ENCODE assay signal across 1 cellular context in the genomic region with DNA sequence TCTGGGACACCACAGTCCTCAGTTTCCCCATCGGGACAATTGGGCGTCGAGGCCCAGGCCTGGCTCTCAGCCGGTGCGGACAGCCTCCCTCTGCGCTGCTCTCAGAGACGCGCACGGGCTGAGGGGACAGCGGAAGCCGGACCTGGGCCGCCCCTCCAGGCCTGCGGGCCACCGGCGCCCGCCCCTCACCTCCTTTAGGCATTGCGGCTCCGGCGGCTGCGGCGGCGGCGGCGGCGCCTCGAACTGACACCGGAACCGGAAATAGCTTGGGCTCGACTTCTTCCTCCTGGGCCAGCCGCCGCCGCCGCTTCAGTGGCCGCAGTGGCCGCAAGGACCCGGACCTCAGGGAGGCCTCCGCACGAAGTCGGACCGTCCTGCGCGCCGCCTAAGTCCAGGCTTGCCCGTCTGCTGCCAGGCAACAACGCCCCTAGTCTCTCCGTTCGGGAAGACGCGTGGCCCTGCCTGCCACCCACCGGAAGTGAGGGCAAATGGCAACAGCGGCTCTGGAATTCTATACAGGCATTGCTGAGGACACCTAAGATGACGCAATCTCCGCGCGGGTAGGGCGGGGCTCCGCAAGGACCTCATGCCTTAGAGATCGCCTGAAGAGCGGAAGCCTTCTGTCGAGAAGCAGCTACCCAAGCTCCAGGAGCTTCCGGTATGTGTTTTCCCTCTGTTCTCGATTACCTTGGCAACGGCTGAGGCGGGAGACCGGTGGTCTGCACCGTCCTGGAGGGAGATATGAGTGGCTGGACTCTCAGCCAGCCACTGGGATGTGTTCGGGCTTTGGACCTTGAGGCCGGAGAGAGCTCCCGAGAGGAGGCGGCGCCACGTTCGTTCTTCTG.
TF ChIP-seq lines count a peak whose summit lies in the region.

Gene BUD31, plus strand, starts transcription at position 623 of the 845 bp plus-strand sequence. CDS start 2,124 bp downstream, outside the sequence.
Gene PDAP1, minus strand, starts transcription at position 251 of the 845 bp plus-strand sequence. Its CDS starts 49 bp downstream, at position 202.

TF ChIP-seq in K562, 482 proteins besides CTCF, POLR2A, EP300 and RAD21 (continued from another document and continues in another):
- no peak for TF ChIP-seq IRF1 (CRISPR knock-in tag; IDR thresholded peaks at IDR 0.05; ENCODE audit: borderline replicate concordance)
- TF ChIP-seq PTRF (tag; IDR thresholded peaks at IDR 0.05), result no peak
- TF ChIP-seq, protein P1, sequence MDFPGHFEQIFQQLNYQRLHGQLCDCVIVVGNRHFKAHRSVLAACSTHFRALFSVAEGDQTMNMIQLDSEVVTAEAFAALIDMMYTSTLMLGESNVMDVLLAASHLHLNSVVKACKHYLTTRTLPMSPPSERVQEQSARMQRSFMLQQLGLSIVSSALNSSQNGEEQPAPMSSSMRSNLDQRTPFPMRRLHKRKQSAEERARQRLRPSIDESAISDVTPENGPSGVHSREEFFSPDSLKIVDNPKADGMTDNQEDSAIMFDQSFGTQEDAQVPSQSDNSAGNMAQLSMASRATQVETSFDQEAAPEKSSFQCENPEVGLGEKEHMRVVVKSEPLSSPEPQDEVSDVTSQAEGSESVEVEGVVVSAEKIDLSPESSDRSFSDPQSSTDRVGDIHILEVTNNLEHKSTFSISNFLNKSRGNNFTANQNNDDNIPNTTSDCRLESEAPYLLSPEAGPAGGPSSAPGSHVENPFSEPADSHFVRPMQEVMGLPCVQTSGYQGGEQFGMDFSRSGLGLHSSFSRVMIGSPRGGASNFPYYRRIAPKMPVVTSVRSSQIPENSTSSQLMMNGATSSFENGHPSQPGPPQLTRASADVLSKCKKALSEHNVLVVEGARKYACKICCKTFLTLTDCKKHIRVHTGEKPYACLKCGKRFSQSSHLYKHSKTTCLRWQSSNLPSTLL (IDR thresholded peaks at IDR 0.05), result peak; percentile 92
- TF ChIP-seq TAF7 (tag; IDR thresholded peaks at IDR 0.05), result peak; percentile 84; the same call in 1 of the 2 replicates
- TF ChIP-seq CHD2 (IDR thresholded peaks at IDR 0.05; ENCODE audit: low read depth, low read length), result peak; percentile 32
- TF ChIP-seq ZNF830 (CRISPR knock-in tag; IDR thresholded peaks at IDR 0.05), result no peak
- peak; percentile 9 for TF ChIP-seq PRDM10 (IDR thresholded peaks at IDR 0.05; ENCODE audit: partially characterized antibody)
- TF ChIP-seq, protein P2, sequence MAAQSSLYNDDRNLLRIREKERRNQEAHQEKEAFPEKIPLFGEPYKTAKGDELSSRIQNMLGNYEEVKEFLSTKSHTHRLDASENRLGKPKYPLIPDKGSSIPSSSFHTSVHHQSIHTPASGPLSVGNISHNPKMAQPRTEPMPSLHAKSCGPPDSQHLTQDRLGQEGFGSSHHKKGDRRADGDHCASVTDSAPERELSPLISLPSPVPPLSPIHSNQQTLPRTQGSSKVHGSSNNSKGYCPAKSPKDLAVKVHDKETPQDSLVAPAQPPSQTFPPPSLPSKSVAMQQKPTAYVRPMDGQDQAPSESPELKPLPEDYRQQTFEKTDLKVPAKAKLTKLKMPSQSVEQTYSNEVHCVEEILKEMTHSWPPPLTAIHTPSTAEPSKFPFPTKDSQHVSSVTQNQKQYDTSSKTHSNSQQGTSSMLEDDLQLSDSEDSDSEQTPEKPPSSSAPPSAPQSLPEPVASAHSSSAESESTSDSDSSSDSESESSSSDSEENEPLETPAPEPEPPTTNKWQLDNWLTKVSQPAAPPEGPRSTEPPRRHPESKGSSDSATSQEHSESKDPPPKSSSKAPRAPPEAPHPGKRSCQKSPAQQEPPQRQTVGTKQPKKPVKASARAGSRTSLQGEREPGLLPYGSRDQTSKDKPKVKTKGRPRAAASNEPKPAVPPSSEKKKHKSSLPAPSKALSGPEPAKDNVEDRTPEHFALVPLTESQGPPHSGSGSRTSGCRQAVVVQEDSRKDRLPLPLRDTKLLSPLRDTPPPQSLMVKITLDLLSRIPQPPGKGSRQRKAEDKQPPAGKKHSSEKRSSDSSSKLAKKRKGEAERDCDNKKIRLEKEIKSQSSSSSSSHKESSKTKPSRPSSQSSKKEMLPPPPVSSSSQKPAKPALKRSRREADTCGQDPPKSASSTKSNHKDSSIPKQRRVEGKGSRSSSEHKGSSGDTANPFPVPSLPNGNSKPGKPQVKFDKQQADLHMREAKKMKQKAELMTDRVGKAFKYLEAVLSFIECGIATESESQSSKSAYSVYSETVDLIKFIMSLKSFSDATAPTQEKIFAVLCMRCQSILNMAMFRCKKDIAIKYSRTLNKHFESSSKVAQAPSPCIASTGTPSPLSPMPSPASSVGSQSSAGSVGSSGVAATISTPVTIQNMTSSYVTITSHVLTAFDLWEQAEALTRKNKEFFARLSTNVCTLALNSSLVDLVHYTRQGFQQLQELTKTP (IDR thresholded peaks at IDR 0.05; ENCODE audit: low read depth in 1 of 2, partially characterized antibody in 2 of 2), result peak in 1 of 2 experiments; percentile 61
- peak; percentile 99 for TF ChIP-seq ATF7 (IDR thresholded peaks at IDR 0.05)
- TF ChIP-seq ZKSCAN8 (CRISPR knock-in tag; IDR thresholded peaks at IDR 0.05), result no peak
- TF ChIP-seq, protein P3, sequence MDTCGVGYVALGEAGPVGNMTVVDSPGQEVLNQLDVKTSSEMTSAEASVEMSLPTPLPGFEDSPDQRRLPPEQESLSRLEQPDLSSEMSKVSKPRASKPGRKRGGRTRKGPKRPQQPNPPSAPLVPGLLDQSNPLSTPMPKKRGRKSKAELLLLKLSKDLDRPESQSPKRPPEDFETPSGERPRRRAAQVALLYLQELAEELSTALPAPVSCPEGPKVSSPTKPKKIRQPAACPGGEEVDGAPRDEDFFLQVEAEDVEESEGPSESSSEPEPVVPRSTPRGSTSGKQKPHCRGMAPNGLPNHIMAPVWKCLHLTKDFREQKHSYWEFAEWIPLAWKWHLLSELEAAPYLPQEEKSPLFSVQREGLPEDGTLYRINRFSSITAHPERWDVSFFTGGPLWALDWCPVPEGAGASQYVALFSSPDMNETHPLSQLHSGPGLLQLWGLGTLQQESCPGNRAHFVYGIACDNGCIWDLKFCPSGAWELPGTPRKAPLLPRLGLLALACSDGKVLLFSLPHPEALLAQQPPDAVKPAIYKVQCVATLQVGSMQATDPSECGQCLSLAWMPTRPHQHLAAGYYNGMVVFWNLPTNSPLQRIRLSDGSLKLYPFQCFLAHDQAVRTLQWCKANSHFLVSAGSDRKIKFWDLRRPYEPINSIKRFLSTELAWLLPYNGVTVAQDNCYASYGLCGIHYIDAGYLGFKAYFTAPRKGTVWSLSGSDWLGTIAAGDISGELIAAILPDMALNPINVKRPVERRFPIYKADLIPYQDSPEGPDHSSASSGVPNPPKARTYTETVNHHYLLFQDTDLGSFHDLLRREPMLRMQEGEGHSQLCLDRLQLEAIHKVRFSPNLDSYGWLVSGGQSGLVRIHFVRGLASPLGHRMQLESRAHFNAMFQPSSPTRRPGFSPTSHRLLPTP (IDR thresholded peaks at IDR 0.05; ENCODE audit: borderline replicate concordance, extremely low read depth, insufficient read length), result no peak
- TF ChIP-seq CC2D1A (IDR thresholded peaks at IDR 0.05), result peak; percentile 81; the same call in 1 of the 2 replicates
- TF ChIP-seq KLF13 (tag; IDR thresholded peaks at IDR 0.05; ENCODE audit: borderline replicate concordance, low read depth), result peak; percentile 53; the same call in 1 of the 2 replicates
- TF ChIP-seq ZFP1 (CRISPR knock-in tag; IDR thresholded peaks at IDR 0.05), result no peak
- TF ChIP-seq MTA1 (IDR thresholded peaks at IDR 0.05; ENCODE audit: borderline replicate concordance), result peak; percentile 91
- no peak for TF ChIP-seq ZNF140 (CRISPR knock-in tag; IDR thresholded peaks at IDR 0.05)
- TF ChIP-seq SIX5 (IDR thresholded peaks at IDR 0.05; ENCODE audit: borderline replicate concordance in 1 of 2, insufficient read depth in 1 of 2, low read depth in 1 of 2, low read length in 2 of 2), result 0 out of 4 replicates have a peak, but pooled peaks of 1 of the 2 experiments have one; percentile 12
- no peak for TF ChIP-seq RCOR1 (IDR thresholded peaks at IDR 0.05; ENCODE audit: borderline replicate concordance in 1 of 2, low read depth in 2 of 2, low read length in 2 of 2)
- peak; percentile 84 for TF ChIP-seq PML (IDR thresholded peaks at IDR 0.05; ENCODE audit: low read length)
- no peak for TF ChIP-seq ZNF717 (CRISPR knock-in tag; IDR thresholded peaks at IDR 0.05)
- TF ChIP-seq, protein P4, sequence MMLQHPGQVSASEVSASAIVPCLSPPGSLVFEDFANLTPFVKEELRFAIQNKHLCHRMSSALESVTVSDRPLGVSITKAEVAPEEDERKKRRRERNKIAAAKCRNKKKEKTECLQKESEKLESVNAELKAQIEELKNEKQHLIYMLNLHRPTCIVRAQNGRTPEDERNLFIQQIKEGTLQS (IDR thresholded peaks at IDR 0.05), result peak; percentile 100
- TF ChIP-seq, protein P4 (CRISPR knock-in tag; conservative IDR thresholded peaks at IDR 0.05), result peak; percentile 100
- TF ChIP-seq, protein P5, sequence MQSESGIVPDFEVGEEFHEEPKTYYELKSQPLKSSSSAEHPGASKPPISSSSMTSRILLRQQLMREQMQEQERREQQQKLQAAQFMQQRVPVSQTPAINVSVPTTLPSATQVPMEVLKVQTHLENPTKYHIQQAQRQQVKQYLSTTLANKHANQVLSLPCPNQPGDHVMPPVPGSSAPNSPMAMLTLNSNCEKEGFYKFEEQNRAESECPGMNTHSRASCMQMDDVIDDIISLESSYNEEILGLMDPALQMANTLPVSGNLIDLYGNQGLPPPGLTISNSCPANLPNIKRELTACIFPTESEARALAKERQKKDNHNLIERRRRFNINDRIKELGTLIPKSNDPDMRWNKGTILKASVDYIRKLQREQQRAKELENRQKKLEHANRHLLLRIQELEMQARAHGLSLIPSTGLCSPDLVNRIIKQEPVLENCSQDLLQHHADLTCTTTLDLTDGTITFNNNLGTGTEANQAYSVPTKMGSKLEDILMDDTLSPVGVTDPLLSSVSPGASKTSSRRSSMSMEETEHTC (IDR thresholded peaks at IDR 0.05), result no peak
- TF ChIP-seq, protein P6, sequence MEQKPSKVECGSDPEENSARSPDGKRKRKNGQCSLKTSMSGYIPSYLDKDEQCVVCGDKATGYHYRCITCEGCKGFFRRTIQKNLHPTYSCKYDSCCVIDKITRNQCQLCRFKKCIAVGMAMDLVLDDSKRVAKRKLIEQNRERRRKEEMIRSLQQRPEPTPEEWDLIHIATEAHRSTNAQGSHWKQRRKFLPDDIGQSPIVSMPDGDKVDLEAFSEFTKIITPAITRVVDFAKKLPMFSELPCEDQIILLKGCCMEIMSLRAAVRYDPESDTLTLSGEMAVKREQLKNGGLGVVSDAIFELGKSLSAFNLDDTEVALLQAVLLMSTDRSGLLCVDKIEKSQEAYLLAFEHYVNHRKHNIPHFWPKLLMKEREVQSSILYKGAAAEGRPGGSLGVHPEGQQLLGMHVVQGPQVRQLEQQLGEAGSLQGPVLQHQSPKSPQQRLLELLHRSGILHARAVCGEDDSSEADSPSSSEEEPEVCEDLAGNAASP (IDR thresholded peaks at IDR 0.05), result no peak
